In genomic region chr2:112818094-112818902, GRCh38 we compare ENCODE assay signal across 1 cellular context.
TF ChIP-seq lines count a peak whose summit lies in the region.

No MANE protein-coding gene starts in this region.

TF ChIP-seq in HepG2, 621 proteins besides CTCF, POLR2A, EP300 and RAD21 (continued from another document and continues in another):
- TF ChIP-seq ZNF646 (CRISPR knock-in tag; IDR thresholded peaks at IDR 0.05) (peak; percentile 80), AHDC1 (CRISPR knock-in tag; IDR thresholded peaks at IDR 0.05; ENCODE audit: borderline replicate concordance) (peak; percentile 98), ATF2 (CRISPR knock-in tag; IDR thresholded peaks at IDR 0.05) (peak; percentile 75), NFKB2 (CRISPR knock-in tag; IDR thresholded peaks at IDR 0.05; ENCODE audit: borderline replicate concordance) (no peak), ATF6 (CRISPR knock-in tag; conservative IDR thresholded peaks at IDR 0.05) (no peak), TRIM24 (CRISPR knock-in tag; IDR thresholded peaks at IDR 0.05) (no peak), IRF1 (CRISPR knock-in tag; IDR thresholded peaks at IDR 0.05; ENCODE audit: low read depth) (no peak), JDP2 (CRISPR knock-in tag; IDR thresholded peaks at IDR 0.05; ENCODE audit: borderline replicate concordance) (peak; percentile 72; the same call in 1 of the 2 replicates), ZNF556 (CRISPR knock-in tag; IDR thresholded peaks at IDR 0.05; ENCODE audit: borderline replicate concordance) (peak; percentile 89; the same call in 1 of the 2 replicates), SIX1 (CRISPR knock-in tag; IDR thresholded peaks at IDR 0.05; ENCODE audit: borderline replicate concordance) (peak; percentile 79; the same call in 1 of the 2 replicates), PCBP2 (optimal IDR thresholded peaks at IDR 0.05; ENCODE audit: low read depth, low read length, poor library complexity, severe bottlenecking) (no peak), RBFOX2 (IDR thresholded peaks at IDR 0.05; ENCODE audit: low read depth, low read length) (no peak), RARA (CRISPR knock-in tag; IDR thresholded peaks at IDR 0.05) (peak; percentile 96), ZNF101 (CRISPR knock-in tag; IDR thresholded peaks at IDR 0.05; ENCODE audit: borderline replicate concordance, low read depth) (no peak), SYNCRIP (IDR thresholded peaks at IDR 0.05; ENCODE audit: insufficient read depth, low read depth, low read length) (no peak), FOXK1 (CRISPR knock-in tag; IDR thresholded peaks at IDR 0.05; ENCODE audit: borderline replicate concordance, low read depth) (peak; percentile 99), ZBTB38 (CRISPR knock-in tag; IDR thresholded peaks at IDR 0.05) (no peak), ZNF639 (CRISPR knock-in tag; conservative IDR thresholded peaks at IDR 0.05) (peak; percentile 72), SMC3 (IDR thresholded peaks at IDR 0.05; ENCODE audit: low read length) (peak; percentile 26; the same call in 1 of the 2 replicates), ZNF180 (CRISPR knock-in tag; IDR thresholded peaks at IDR 0.05; ENCODE audit: borderline replicate concordance, low read depth) (no peak), SRSF1 (optimal IDR thresholded peaks at IDR 0.05; ENCODE audit: low read depth, low read length) (no peak), BHLHE40 (IDR thresholded peaks at IDR 0.05; ENCODE audit: low read length) (peak; percentile 60), PHF5A (CRISPR knock-in tag; IDR thresholded peaks at IDR 0.05; ENCODE audit: low read depth, unreplicated experiment) (peak; percentile 98), MXD4 (CRISPR knock-in tag; IDR thresholded peaks at IDR 0.05) (peak; percentile 72; the same call in 1 of the 2 replicates), ZNF576 (CRISPR knock-in tag; IDR thresholded peaks at IDR 0.05) (no peak), GABPA (IDR thresholded peaks at IDR 0.05; ENCODE audit: low read depth, low read length) (no peak), GABPA (CRISPR knock-in tag; IDR thresholded peaks at IDR 0.05; ENCODE audit: low read depth) (peak; percentile 51), CSRNP2 (CRISPR knock-in tag; conservative IDR thresholded peaks at IDR 0.05; ENCODE audit: low read depth) (no peak), ZNF431 (CRISPR knock-in tag; IDR thresholded peaks at IDR 0.05; ENCODE audit: borderline replicate concordance, low read depth) (peak; percentile 91; the same call in 1 of the 2 replicates), NFYB (CRISPR knock-in tag; IDR thresholded peaks at IDR 0.05) (0 out of 2 replicates have a peak, but pooled peaks have one; percentile 14), ZBTB7A (CRISPR knock-in tag; IDR thresholded peaks at IDR 0.05) (peak; percentile 76; the same call in 1 of the 2 replicates), YY1 (IDR thresholded peaks at IDR 0.05; ENCODE audit: insufficient read depth, insufficient replicate concordance, low read depth, low read length) (no peak), ZNF350 (CRISPR knock-in tag; IDR thresholded peaks at IDR 0.05; ENCODE audit: borderline replicate concordance, low read depth) (peak; percentile 76), FOXC1 (CRISPR knock-in tag; IDR thresholded peaks at IDR 0.05; ENCODE audit: borderline replicate concordance) (no peak; the same call in 1 of the 2 replicates), ZNF878 (CRISPR knock-in tag; IDR thresholded peaks at IDR 0.05) (peak; percentile 98), ZNF672 (CRISPR knock-in tag; IDR thresholded peaks at IDR 0.05) (no peak), ZNF572 (CRISPR knock-in tag; IDR thresholded peaks at IDR 0.05) (no peak), ZNF136 (CRISPR knock-in tag; IDR thresholded peaks at IDR 0.05; ENCODE audit: low read depth) (peak; percentile 85; the same call in 1 of the 2 replicates)
